ENCODE assay signal across 8 cellular contexts in the genomic region with DNA sequence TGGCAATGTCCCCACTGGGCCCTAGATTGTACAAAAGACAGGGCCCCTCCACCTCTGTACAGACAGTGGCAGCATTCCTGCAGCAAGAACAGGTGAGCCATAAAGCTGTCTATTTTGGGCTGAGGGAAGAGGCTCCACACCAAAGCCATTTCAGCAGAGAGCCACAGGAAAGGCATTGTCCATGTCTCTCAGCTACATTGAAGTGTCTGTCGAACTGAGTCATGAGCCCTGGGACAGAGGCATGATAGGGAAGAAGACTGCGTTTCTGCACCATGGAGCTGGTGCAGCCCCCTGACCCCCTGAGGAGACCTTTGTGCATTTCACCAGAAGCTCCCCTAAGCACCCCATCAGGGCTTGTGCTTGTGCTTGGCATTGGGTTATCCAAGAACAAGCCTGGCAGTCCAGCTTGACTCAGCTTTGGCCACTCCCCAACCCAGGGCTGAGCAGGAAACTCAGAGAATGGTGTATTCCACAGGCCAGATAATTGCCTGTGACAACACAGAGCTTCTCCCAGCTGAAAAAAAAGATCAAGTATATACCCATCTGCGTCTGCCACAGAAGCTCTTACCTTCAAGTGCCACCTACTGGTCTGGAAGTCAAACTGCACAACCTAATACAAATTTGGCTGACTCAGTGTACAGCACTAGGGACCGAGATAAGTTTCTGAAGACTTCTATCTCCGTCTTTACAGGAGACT. TPM values are rescaled to one million over a fixed set of nuclear protein-coding genes. Genes with fewer than 3 reads are reported as not detected.
DNase-seq lines count a peak whose midpoint lies in the region; ATAC-seq and TF ChIP-seq lines count a peak whose summit lies in the region.

No MANE protein-coding gene starts in this region.

- H3K79me2 ChIP-seq in mammary epithelial cell (ENCODE audit: insufficient read depth, low read length) = no peaks in the 10 kb centered on the region

- H4K20me1 ChIP-seq in mammary epithelial cell (ENCODE audit: insufficient read depth, low read length) = no peaks in the 10 kb centered on the region

- H3K9ac ChIP-seq in mammary epithelial cell (ENCODE audit: insufficient read depth, low read length) = no peak overlapping the region

- H3K4me1 ChIP-seq in mammary epithelial cell (ENCODE audit: insufficient read depth, low read length) (no peaks in the 10 kb centered on the region), right lobe of liver (peaks cover 0 to under 1% (median 0%) of the 10 kb centered on the region in 4 donors)

- H3K4me3 ChIP-seq in mammary epithelial cell (replicated peaks in 1 of 3; ENCODE audit: insufficient read depth in 1 of 3, low read depth in 2 of 3, low read length in 3 of 3) = no peak overlapping the region
- no peak overlapping the region for H3K4me3 ChIP-seq in right lobe of liver

- BruUV-seq in mammary epithelial cell (replicated peaks; lab: Mats Ljungman, UMichigan) = no TSS peak

- H3K27ac ChIP-seq in mammary epithelial cell (ENCODE audit: insufficient read depth, low read depth, low read length) (no peak overlapping the region), right lobe of liver (no peak overlapping the region)

- H2AFZ ChIP-seq in mammary epithelial cell (ENCODE audit: low read depth, low read length) = no peak overlapping the region

- intact Hi-C loops in mammary epithelial cell (cut with micrococcal nuclease) (loop anchor here (1.0 kb wide), 2 partner anchors 210 to 325 kb away; no protein-coding TSS in a partner anchor), right lobe of liver (cut with DNase I) (loop anchor here in 1 of 2 donors (10.0 kb wide), 1 partner anchor 209 kb away; no protein-coding TSS in a partner anchor)

- dilution Hi-C loops in mammary epithelial cell (cut with HindIII; ENCODE audit: low sequenced_read_pairs) = no loop called here

- no peaks in the 10 kb centered on the region for H3K36me3 ChIP-seq in mammary epithelial cell (ENCODE audit: insufficient read depth, low read length)
- H3K36me3 ChIP-seq in right lobe of liver = no peaks in the 10 kb centered on the region

- no peak overlapping the region for H3K4me2 ChIP-seq in mammary epithelial cell (ENCODE audit: insufficient read depth, low read depth, low read length)

- TF ChIP-seq CTCF in mammary epithelial cell (conservative IDR thresholded peaks at IDR 0.05 in 1 of 2, IDR thresholded peaks at IDR 0.05 in 1 of 2; ENCODE audit: extremely low read depth in 1 of 2, insufficient read depth in 1 of 2, low read depth in 1 of 2, low read length in 2 of 2) (peak; percentile 72 to 83), right lobe of liver (IDR thresholded peaks at IDR 0.05) (peak; percentile 67 to 79 (median 78))

- CTCF ChIA-PET in mammary epithelial cell (lab: Charles Lee; ENCODE audit: low non-redundant PET) = interaction anchor here (0.6 to 1.2 kb wide), 5 partner anchors 9 to 324 kb away, joined by 3 to 10 read pairs (median 5); no protein-coding TSS in a partner anchor

- H3K27me3 ChIP-seq in mammary epithelial cell (ENCODE audit: insufficient read depth, low read length) (no peaks in the 10 kb centered on the region), right lobe of liver (no peaks in the 10 kb centered on the region)

- in situ Hi-C loops in mammary epithelial cell (cut with MboI; ENCODE audit: low sequenced_read_pairs in 2 of 2) = loop anchor here (10.0 to 25.0 kb wide), 3 partner anchors 209 to 339 kb away; no protein-coding TSS in a partner anchor

- no peaks in the 10 kb centered on the region for H3K9me3 ChIP-seq in mammary epithelial cell (replicated peaks; ENCODE audit: insufficient read depth, low read length)
- no peaks in the 10 kb centered on the region for H3K9me3 ChIP-seq in right lobe of liver

- ATAC-seq in GM19463 (IDR thresholded peaks at IDR 0.05; ENCODE audit: unreplicated experiment) (peak; percentile 90), HG03565 (IDR thresholded peaks at IDR 0.05; ENCODE audit: unreplicated experiment) (peak; percentile 89), right lobe of liver (peak; percentile 96 to 97 (median 96)), GM18520 (IDR thresholded peaks at IDR 0.05; ENCODE audit: unreplicated experiment) (no peak)

- WGBS in mammary epithelial cell (ENCODE audit: low coverage, missing lambda C conversion rate) = 51% methylated on average over 5 of the region's 5 CpGs
- 16% methylated on average over 3 of the region's 5 CpGs for WGBS in right lobe of liver (ENCODE audit: insufficient coverage, low coverage, low lambda C conversion rate, missing lambda C conversion rate)

- TF ChIP-seq POLR2A in right lobe of liver (IDR thresholded peaks at IDR 0.05) = no peak

- DNase-seq in DMS153 (lab: John Stamatoyannopoulos, UW) (peak; percentile 66), NCI-H82 treated with DMSO at 0.1 percent for 48 hours (lab: John Stamatoyannopoulos, UW; ENCODE audit: unreplicated experiment) (peak; percentile 32), mammary epithelial cell (peak; percentile 68), right lobe of liver (no peak), cerebellum (ENCODE audit: low spot score) (no peak)

RNA-seq across cellular contexts. Expression of a gene that starts 5.9 kb away (rescaled TPM):
- total RNA-seq in mammary epithelial cell (1 to 10 TPM in 1 of 2 donors, under 1 TPM in 1; 0.19 to 3.7 TPM), right lobe of liver (under 1 TPM; 0.28 to 0.88 (median 0.34) TPM), cerebellum (11.3 TPM)
- 0.03 TPM for polyA plus RNA-seq in mammary epithelial cell
- 1.1 TPM for polyA minus RNA-seq in mammary epithelial cell

Comparison
In these comparisons a context has a peak if more than half of its experiments do, and no peak if none do; other contexts are left out.
1. DNase-seq: peak in DMS153 (single experiment), NCI-H82 treated with DMSO at 0.1 percent for 48 hours (single experiment) and mammary epithelial cell (single experiment); none in right lobe of liver (0 of 3) and cerebellum (single experiment).